9 cellular contexts compared by ENCODE assay signal in genomic region chr1:176206006-176206960, GRCh38. TPM values are rescaled to one million over a fixed set of nuclear protein-coding genes. Genes with fewer than 3 reads are reported as not detected.
DNase-seq lines count a peak whose midpoint lies in the region; ATAC-seq, FAIRE-seq and TF ChIP-seq lines count a peak whose summit lies in the region.
"Had no signal": no experiment of that assay in that cellular context is flagged by ENCODE, and none has a peak within 500 bp of the region (broad histone marks: within the 10 kb centered on the region; RNA-seq: fewer than 3 reads in every experiment).

No MANE protein-coding gene starts in this region.

- FAIRE-seq in HTR-8/SVneo (lab: Jason Lieb, UNC) = no peak
- FAIRE-seq: A204.1 had no signal

- DNase-seq in DMS 273 (lab: John Stamatoyannopoulos, UW; ENCODE audit: unreplicated experiment) = peak; percentile 75
- DNase-seq in DMS 273 treated with DMSO at 0.1 percent for 48 hours (lab: John Stamatoyannopoulos, UW) = no peak
- DNase-seq in HTR-8/SVneo (ENCODE audit: insufficient read length, low spot score) = peak; percentile 41
- DNase-seq in T-helper 17 cell = no peak
- DNase-seq in coronary artery (ENCODE audit: low spot score) = peak; percentile 77
- peak; percentile 55 for DNase-seq in left lobe of liver (ENCODE audit: low spot score)
- DNase-seq in stimulated activated CD4-positive, alpha-beta T cell treated with anti-CD3 and anti-CD28 coated beads, TNF-alpha, amount 100 ng/mL, for 48 hours (ENCODE audit: low read depth in 3 of 3) = peak; percentile 8 to 27 (median 8)

- H3K4me1 Mint-ChIP-seq in T-helper 17 cell = peaks cover 35% of the 10 kb centered on the region

- peak overlapping the region; percentile 90 to 99 for H3K27ac ChIP-seq in coronary artery

- H3K27me3 Mint-ChIP-seq in T-helper 17 cell = no peaks in the 10 kb centered on the region

- peak overlapping the region; percentile 98 for H3K4me3 ChIP-seq in coronary artery

- H3K9me3 ChIP-seq in T-helper 17 cell (ENCODE audit: control insufficient read depth, low read length, poor library complexity, severe bottlenecking) = no peaks in the 10 kb centered on the region

- peak overlapping the region; percentile 98 for H3K27ac Mint-ChIP-seq in T-helper 17 cell

- ATAC-seq in GM21526 (IDR thresholded peaks at IDR 0.05; ENCODE audit: low FRiP score, unreplicated experiment) = peak; percentile 17
- peak; percentile 14 for ATAC-seq in T-helper 17 cell
- ATAC-seq in left lobe of liver = peak; percentile 57

- H3K4me3 Mint-ChIP-seq in T-helper 17 cell = peak overlapping the region; percentile 100

- H3K36me3 Mint-ChIP-seq in T-helper 17 cell (ENCODE audit: low read depth) = peaks cover 12% of the 10 kb centered on the region

- no peak for TF ChIP-seq CTCF in coronary artery (IDR thresholded peaks at IDR 0.05)

RNA-seq across cellular contexts. Expression of gene COP1, which starts 0.8 kb away (rescaled TPM):
- 10 to 100 TPM; 43.6 to 46.4 TPM for total RNA-seq in T-helper 17 cell
- total RNA-seq in left lobe of liver = 21.9 TPM

Comparison
In these comparisons a context has a peak if more than half of its experiments do, and no peak if none do; other contexts are left out.
1. DNase-seq: peak in DMS 273 (single experiment), HTR-8/SVneo (single experiment), coronary artery (single experiment), left lobe of liver (single experiment) and stimulated activated CD4-positive, alpha-beta T cell treated with anti-CD3 and anti-CD28 coated beads, TNF-alpha, amount 100 ng/mL, for 48 hours (3 of 3); none in DMS 273 treated with DMSO at 0.1 percent for 48 hours (single experiment) and T-helper 17 cell (0 of 3).
2. Peak in every context shown above with its lines, with median percentiles within 50 percentile points of each other: ATAC-seq.